29 cellular contexts compared by ENCODE assay signal in the genomic region with DNA sequence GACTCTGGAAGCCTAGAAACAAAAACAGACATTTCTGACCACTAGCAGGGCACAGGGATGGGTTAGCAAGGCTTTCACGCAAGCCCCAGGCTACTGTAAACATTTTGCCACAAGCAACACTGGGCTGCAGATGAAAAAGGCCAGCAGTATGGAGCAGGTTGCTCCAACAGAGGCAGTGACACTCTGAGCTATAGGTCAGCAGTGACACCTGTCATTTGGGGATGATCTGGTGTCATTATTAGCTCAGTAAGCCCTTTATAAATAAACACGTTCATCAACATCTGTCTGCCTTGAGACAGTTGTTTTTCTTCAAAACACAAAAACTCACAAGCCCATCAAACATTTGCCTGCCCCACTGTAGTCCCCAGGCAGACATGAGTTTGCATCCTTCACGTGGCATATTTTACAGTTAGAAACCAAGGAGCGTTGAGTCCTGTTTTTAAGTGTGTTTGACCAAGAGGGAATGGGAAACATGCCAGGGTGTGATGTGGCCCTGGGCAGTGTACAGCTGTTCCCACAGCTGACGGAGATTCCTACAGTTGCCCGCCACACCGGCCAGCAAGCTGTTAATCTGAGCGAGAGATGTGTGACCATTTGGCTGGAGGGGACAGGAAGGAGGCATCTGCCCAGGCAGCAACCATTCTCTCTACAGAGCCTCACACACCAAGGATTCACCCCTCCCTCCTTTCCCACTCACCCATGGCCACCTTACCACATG.
A peak's percentile ranks its signal among the peaks of the same experiment; 100 is the strongest.
DNase-seq lines count a peak whose midpoint lies in the region; ATAC-seq and TF ChIP-seq lines count a peak whose summit lies in the region.
"Had no signal": no experiment of that assay in that cellular context is flagged by ENCODE, and none has a peak within 500 bp of the region (broad histone marks: within the 10 kb centered on the region; RNA-seq: fewer than 3 reads in every experiment).

No MANE protein-coding gene starts in this region.

- 18% methylated on average over 5 of the region's 8 CpGs for WGBS in SK-N-SH (ENCODE audit: low lambda C conversion rate)
- 69% methylated on average over 4 of the region's 8 CpGs for WGBS in mammary epithelial cell (ENCODE audit: low coverage, missing lambda C conversion rate)

- H3K9ac ChIP-seq in SK-N-SH (no peak overlapping the region), mammary epithelial cell (ENCODE audit: insufficient read depth, low read length) (no peak overlapping the region)

- H3K36me3 ChIP-seq in SK-N-SH (replicated peaks in 1 of 2; ENCODE audit: control insufficient read depth in 1 of 2, insufficient read depth in 2 of 2, low read length in 1 of 2) (no peaks in the 10 kb centered on the region), lower lobe of right lung (no peaks in the 10 kb centered on the region), mammary epithelial cell (ENCODE audit: insufficient read depth, low read length) (no peaks in the 10 kb centered on the region)
- H3K36me3 ChIP-seq: left ventricle myocardium inferior, spleen, transverse colon had no signal

- DNase-seq in SK-N-SH: peak; percentile 63
- DNase-seq in RPMI7951 (ENCODE audit: low read depth): peak; percentile 58
- DNase-seq in lower lobe of right lung: no peak
- DNase-seq in mammary epithelial cell: no peak
- DNase-seq in progenitor cell of endocrine pancreas (ENCODE audit: low spot score, unreplicated experiment): no peak
- DNase-seq: activated CD4-positive, alpha-beta T cell treated with anti-CD3 and anti-CD28 coated beads for 48 hours; activated naive CD4-positive, alpha-beta T cell; activated T-cell treated with anti-CD3 and anti-CD28 coated beads, Interleukin-2, amount 50 U/mL, for 48 hours; cerebellar nuclear complex; dorsolateral prefrontal cortex; HCEC 1CT; KG1; left ventricle myocardium inferior; natural killer cell; NCI-H1436 treated with DMSO at 0.1 percent for 48 hours; NCI-H2171; NCI-H510A; RPMI8226; spleen; stimulated activated CD4-positive, alpha-beta T cell treated with anti-CD3 and anti-CD28 coated beads, Interleukin-2, amount 100 ng/mL, for 48 hours; T-helper 17 cell; transverse colon had no signal

- H3K4me3 ChIP-seq in SK-N-SH (ENCODE audit: low read depth in 2 of 2, low read length in 1 of 2) (no peak overlapping the region), lower lobe of right lung (no peak overlapping the region), mammary epithelial cell (replicated peaks in 1 of 3; ENCODE audit: insufficient read depth in 1 of 3, low read depth in 2 of 3, low read length in 3 of 3) (no peak overlapping the region)
- H3K4me3 ChIP-seq: body of pancreas, dorsolateral prefrontal cortex, left ventricle myocardium inferior, SK-N-MC, spleen, transverse colon had no signal

- H3K79me2 ChIP-seq in SK-N-SH (ENCODE audit: insufficient read depth) (no peaks in the 10 kb centered on the region), mammary epithelial cell (ENCODE audit: insufficient read depth, low read length) (no peaks in the 10 kb centered on the region)

- TF ChIP-seq EP300 in SK-N-SH (IDR thresholded peaks at IDR 0.05; ENCODE audit: borderline replicate concordance in 1 of 2, low read depth in 1 of 2, low read length in 1 of 2): peak in 1 of 2 experiments; percentile 28; a peak in 1 of 4 replicates

- no peak overlapping the region for H3K4me3 Mint-ChIP-seq in progenitor cell of endocrine pancreas (ENCODE audit: low read depth)
- H3K4me3 Mint-ChIP-seq: B cell, mesothelial cell of epicardium, natural killer cell, T-helper 17 cell had no signal

- H2AFZ ChIP-seq in SK-N-SH (ENCODE audit: low read depth) (no peak overlapping the region), mammary epithelial cell (ENCODE audit: low read depth, low read length) (no peak overlapping the region)

- no peaks in the 10 kb centered on the region for H3K9me2 ChIP-seq in SK-N-SH

- BruUV-seq in mammary epithelial cell (replicated peaks; lab: Mats Ljungman, UMichigan): no TSS peak

- no peak for TF ChIP-seq CTCF in SK-N-SH (IDR thresholded peaks at IDR 0.05)
- no peak for TF ChIP-seq CTCF in lower lobe of right lung (IDR thresholded peaks at IDR 0.05)
- no peak for TF ChIP-seq CTCF in mammary epithelial cell (conservative IDR thresholded peaks at IDR 0.05 in 1 of 2, IDR thresholded peaks at IDR 0.05 in 1 of 2; ENCODE audit: extremely low read depth in 1 of 2, insufficient read depth in 1 of 2, low read depth in 1 of 2, low read length in 2 of 2)
- TF ChIP-seq CTCF in progenitor cell of endocrine pancreas (IDR thresholded peaks at IDR 0.05; ENCODE audit: unreplicated experiment): no peak

- TF ChIP-seq RAD21 in SK-N-SH (IDR thresholded peaks at IDR 0.05; ENCODE audit: low read length): no peak

- H4K20me1 ChIP-seq in SK-N-SH (ENCODE audit: insufficient read depth): no peaks in the 10 kb centered on the region
- H4K20me1 ChIP-seq in mammary epithelial cell (ENCODE audit: insufficient read depth, low read length): no peaks in the 10 kb centered on the region

- no peak for ATAC-seq in SK-N-SH treated with all-trans-retinoic acid at 6 μM for 48 hours
- ATAC-seq in lower lobe of right lung: peak; percentile 25 to 59
- ATAC-seq in HG02763 (IDR thresholded peaks at IDR 0.05; ENCODE audit: unreplicated experiment): no peak
- ATAC-seq in HG03469 (IDR thresholded peaks at IDR 0.05; ENCODE audit: unreplicated experiment): no peak
- ATAC-seq: body of pancreas, natural killer cell, T-helper 17 cell had no signal

- H3K4me1 Mint-ChIP-seq in progenitor cell of endocrine pancreas (ENCODE audit: low read depth): peaks cover 8% of the 10 kb centered on the region
- H3K4me1 Mint-ChIP-seq: natural killer cell had no signal

- H3K9me3 ChIP-seq in SK-N-SH: no peaks in the 10 kb centered on the region
- H3K9me3 ChIP-seq in lower lobe of right lung: no peaks in the 10 kb centered on the region
- H3K9me3 ChIP-seq in mammary epithelial cell (replicated peaks; ENCODE audit: insufficient read depth, low read length): no peaks in the 10 kb centered on the region
- H3K9me3 ChIP-seq: body of pancreas, left ventricle myocardium inferior, spleen, transverse colon had no signal

- intact Hi-C loops in lower lobe of right lung (cut with DNase I): no loop called here
- intact Hi-C loops in mammary epithelial cell (cut with micrococcal nuclease): no loop called here

- peaks cover 65% of the 10 kb centered on the region for H3K27me3 Mint-ChIP-seq in progenitor cell of endocrine pancreas

- H3K27ac Mint-ChIP-seq in progenitor cell of endocrine pancreas: no peak overlapping the region
- H3K27ac Mint-ChIP-seq: B cell, mesothelial cell of epicardium, natural killer cell, T-helper 17 cell had no signal

- dilution Hi-C loops in mammary epithelial cell (cut with HindIII; ENCODE audit: low sequenced_read_pairs): no loop called here

- H3K36me3 Mint-ChIP-seq in progenitor cell of endocrine pancreas (ENCODE audit: insufficient read depth): no peaks in the 10 kb centered on the region
- H3K36me3 Mint-ChIP-seq: mesothelial cell of epicardium, natural killer cell had no signal

- in situ Hi-C loops in mammary epithelial cell (cut with MboI; ENCODE audit: low sequenced_read_pairs in 2 of 2): no loop called here

- no peaks in the 10 kb centered on the region for H3F3A ChIP-seq in SK-N-SH (replicated peaks; ENCODE audit: insufficient read depth)

- POLR2A ChIA-PET in SK-N-SH (lab: Yijun Ruan, JAX): interaction anchor here (0.9 to 1.1 kb wide), 2 partner anchors 28 to 45 kb away, joined by 3 read pairs; no protein-coding TSS in a partner anchor

- peaks cover 0 to 39% of the 10 kb centered on the region in 2 experiments; a peak in 1 of 4 replicates for H3K4me1 ChIP-seq in SK-N-SH (ENCODE audit: control insufficient read depth in 1 of 2, insufficient read depth in 2 of 2, low read depth in 1 of 2, low read length in 1 of 2)
- peaks cover 6% of the 10 kb centered on the region for H3K4me1 ChIP-seq in lower lobe of right lung
- no peaks in the 10 kb centered on the region for H3K4me1 ChIP-seq in mammary epithelial cell (ENCODE audit: insufficient read depth, low read length)
- H3K4me1 ChIP-seq: body of pancreas, transverse colon had no signal

- CTCF ChIA-PET in SK-N-SH (lab: Yijun Ruan, JAX): interaction anchor here (1.0 to 3.0 kb wide), 6 partner anchors 10 to 75 kb away, joined by 3 to 13 read pairs (median 6); no protein-coding TSS in a partner anchor
- CTCF ChIA-PET in mammary epithelial cell (lab: Charles Lee; ENCODE audit: low non-redundant PET): no interaction called here

- peaks cover 65% of the 10 kb centered on the region for H3K27me3 ChIP-seq in SK-N-SH (ENCODE audit: insufficient read depth)
- H3K27me3 ChIP-seq in lower lobe of right lung (ENCODE audit: low read depth): no peaks in the 10 kb centered on the region
- H3K27me3 ChIP-seq in mammary epithelial cell (ENCODE audit: insufficient read depth, low read length): peaks cover 3% of the 10 kb centered on the region
- H3K27me3 ChIP-seq: body of pancreas, dorsolateral prefrontal cortex had no signal

- no peaks in the 10 kb centered on the region for H3K9me3 Mint-ChIP-seq in progenitor cell of endocrine pancreas (ENCODE audit: low read depth)
- H3K9me3 Mint-ChIP-seq: mesothelial cell of epicardium, natural killer cell had no signal

- H3K4me2 ChIP-seq in SK-N-SH (no peak overlapping the region), mammary epithelial cell (ENCODE audit: insufficient read depth, low read depth, low read length) (no peak overlapping the region)

- H3K27ac ChIP-seq in SK-N-SH (ENCODE audit: low read depth in 2 of 2, low read length in 1 of 2) (no peak overlapping the region), lower lobe of right lung (no peak overlapping the region), mammary epithelial cell (ENCODE audit: insufficient read depth, low read depth, low read length) (no peak overlapping the region)
- H3K27ac ChIP-seq: body of pancreas, dorsolateral prefrontal cortex, left ventricle myocardium inferior, SK-N-MC, spleen, transverse colon had no signal

TF ChIP-seq in SK-N-SH, 30 proteins besides CTCF, POLR2A, EP300 and RAD21:
- TF ChIP-seq RCOR1 (IDR thresholded peaks at IDR 0.05; ENCODE audit: low read length) (peak; percentile 95), FOSL2 (IDR thresholded peaks at IDR 0.05; ENCODE audit: borderline replicate concordance, low read depth) (no peak)

Comparison
In these comparisons a context has a peak if more than half of its experiments do, and no peak if none do; other contexts are left out.
1. DNase-seq: peak in SK-N-SH (single experiment) and RPMI7951 (single experiment); none in lower lobe of right lung (single experiment), mammary epithelial cell (single experiment) and progenitor cell of endocrine pancreas (single experiment).
2. ATAC-seq: peak in lower lobe of right lung (2 of 2); none in SK-N-SH treated with all-trans-retinoic acid at 6 μM for 48 hours (single experiment), HG02763 (single experiment) and HG03469 (single experiment).